ENCODE assay signal across 8 cellular contexts in the genomic region with DNA sequence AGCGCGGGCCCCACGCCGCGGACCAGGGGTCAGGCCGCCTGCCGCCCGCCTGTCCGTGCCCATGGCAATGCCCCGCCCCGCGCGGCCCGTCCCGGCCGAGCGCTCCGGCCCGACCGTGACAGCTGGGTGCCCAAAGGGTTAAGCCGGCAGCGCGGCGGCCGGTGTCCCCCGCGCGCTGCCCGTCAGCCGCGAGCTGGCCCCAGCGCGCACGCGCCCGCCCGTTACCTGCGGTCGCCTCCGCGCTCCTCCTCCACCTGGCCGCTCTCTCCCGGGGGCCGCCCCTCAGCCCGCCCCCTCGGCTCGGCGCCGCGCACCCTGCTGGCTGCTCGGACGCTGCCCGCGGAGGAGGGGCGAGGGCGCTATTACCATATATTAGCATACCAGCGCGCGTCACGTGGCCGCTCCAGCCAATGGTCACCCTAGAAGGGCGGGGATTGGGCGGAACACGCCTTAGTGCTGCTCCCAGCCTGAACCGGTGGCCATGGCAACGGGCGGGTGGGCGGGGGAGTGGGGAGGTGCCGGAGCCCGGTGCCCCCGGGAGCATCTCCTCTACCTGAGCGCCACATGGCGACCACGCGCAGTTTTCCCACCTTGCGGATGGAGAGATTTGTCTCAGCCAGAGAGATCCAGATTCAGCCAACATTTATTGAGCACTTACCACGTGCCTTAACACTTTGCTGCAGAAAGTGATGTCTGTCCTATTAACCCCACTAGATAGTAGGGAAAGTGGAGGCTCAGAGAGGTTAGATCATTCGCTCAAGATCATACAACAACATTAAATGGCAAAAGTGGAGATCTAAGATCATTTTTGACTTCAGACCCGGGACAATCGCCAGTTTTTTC. TPM values are rescaled to one million over a fixed set of nuclear protein-coding genes. Genes with fewer than 3 reads are reported as not detected.
DNase-seq lines count a peak whose midpoint lies in the region; TF ChIP-seq lines count a peak whose summit lies in the region.

A gene with protein sequence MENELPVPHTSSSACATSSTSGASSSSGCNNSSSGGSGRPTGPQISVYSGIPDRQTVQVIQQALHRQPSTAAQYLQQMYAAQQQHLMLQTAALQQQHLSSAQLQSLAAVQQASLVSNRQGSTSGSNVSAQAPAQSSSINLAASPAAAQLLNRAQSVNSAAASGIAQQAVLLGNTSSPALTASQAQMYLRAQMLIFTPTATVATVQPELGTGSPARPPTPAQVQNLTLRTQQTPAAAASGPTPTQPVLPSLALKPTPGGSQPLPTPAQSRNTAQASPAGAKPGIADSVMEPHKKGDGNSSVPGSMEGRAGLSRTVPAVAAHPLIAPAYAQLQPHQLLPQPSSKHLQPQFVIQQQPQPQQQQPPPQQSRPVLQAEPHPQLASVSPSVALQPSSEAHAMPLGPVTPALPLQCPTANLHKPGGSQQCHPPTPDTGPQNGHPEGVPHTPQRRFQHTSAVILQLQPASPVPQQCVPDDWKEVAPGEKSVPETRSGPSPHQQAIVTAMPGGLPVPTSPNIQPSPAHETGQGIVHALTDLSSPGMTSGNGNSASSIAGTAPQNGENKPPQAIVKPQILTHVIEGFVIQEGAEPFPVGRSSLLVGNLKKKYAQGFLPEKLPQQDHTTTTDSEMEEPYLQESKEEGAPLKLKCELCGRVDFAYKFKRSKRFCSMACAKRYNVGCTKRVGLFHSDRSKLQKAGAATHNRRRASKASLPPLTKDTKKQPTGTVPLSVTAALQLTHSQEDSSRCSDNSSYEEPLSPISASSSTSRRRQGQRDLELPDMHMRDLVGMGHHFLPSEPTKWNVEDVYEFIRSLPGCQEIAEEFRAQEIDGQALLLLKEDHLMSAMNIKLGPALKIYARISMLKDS (minus strand): TSS at position 345 of the 843 bp plus-strand sequence. CDS start 55,556 bp downstream, outside the sequence.

- no peaks in the 10 kb centered on the region for H3K9me2 ChIP-seq in DOHH2 (replicated peaks; ENCODE audit: control insufficient read depth, low read length)
- no peaks in the 10 kb centered on the region for H3K9me2 ChIP-seq in MM.1S (replicated peaks; ENCODE audit: insufficient read depth, low read length)

- H3K9ac ChIP-seq in MM.1S (ENCODE audit: low read length), result peak within 1 kb of the TSS; percentile 31; the same call in 1 of the 2 replicates

- H3K27ac ChIP-seq in DOHH2 (ENCODE audit: low read depth, low read length) (no peak within 1 kb of the TSS), MM.1S (ENCODE audit: low read length) (no peak within 1 kb of the TSS), SJCRH30 (peak within 1 kb of the TSS; percentile 27; the same call in 1 of the 2 replicates)

- H3K79me2 ChIP-seq in DOHH2 (ENCODE audit: control insufficient read depth, low read length) (no peaks in the 10 kb centered on the region), MM.1S (ENCODE audit: low read length) (no peaks in the 10 kb centered on the region)

- H3K4me3 ChIP-seq in DOHH2 (ENCODE audit: low read length) (peak within 1 kb of the TSS; percentile 46), H7 (ENCODE audit: insufficient read depth, low read depth, low read length) (peak within 1 kb of the TSS; percentile 77), MM.1S (ENCODE audit: low read length) (peak within 1 kb of the TSS; percentile 78), SJCRH30 (peak within 1 kb of the TSS; percentile 78), fibroblast of villous mesenchyme (ENCODE audit: low read depth, low read length) (peak within 1 kb of the TSS; percentile 66)

- no peaks in the 10 kb centered on the region for H3K9me3 ChIP-seq in DOHH2 (ENCODE audit: control insufficient read depth, insufficient read depth, low read length)
- no peaks in the 10 kb centered on the region for H3K9me3 ChIP-seq in MM.1S (replicated peaks; ENCODE audit: insufficient read depth, low read length)
- no peaks in the 10 kb centered on the region for H3K9me3 ChIP-seq in SJCRH30 (replicated peaks)

- TF ChIP-seq CTCF in DOHH2 (IDR thresholded peaks at IDR 0.05; ENCODE audit: low read depth, low read length, poor library complexity, severe bottlenecking) (no peak), MM.1S (IDR thresholded peaks at IDR 0.05; ENCODE audit: low read length) (no peak), fibroblast of villous mesenchyme (IDR thresholded peaks at IDR 0.05; ENCODE audit: insufficient read depth, low read depth, low read length) (peak; percentile 11), nephron (IDR thresholded peaks at IDR 0.05; ENCODE audit: unreplicated experiment in 3 of 3) (peak; percentile 8 to 34 (median 25))

- H3K4me2 ChIP-seq in DOHH2 (ENCODE audit: low read length) (peak within 1 kb of the TSS; percentile 41; the same call in 1 of the 2 replicates), MM.1S (ENCODE audit: low read depth, low read length) (peak within 1 kb of the TSS; percentile 95)

- H3F3A ChIP-seq in DOHH2 (ENCODE audit: control insufficient read depth, insufficient read depth), result 0 out of 2 replicates have a peak, but pooled peaks cover 3% of the 10 kb centered on the region
- no peaks in the 10 kb centered on the region for H3F3A ChIP-seq in MM.1S (ENCODE audit: insufficient read depth, low read length)

- peaks cover 35% of the 10 kb centered on the region for H3K4me1 Mint-ChIP-seq in nephron

- H3K4me1 ChIP-seq in DOHH2 (ENCODE audit: control insufficient read depth, low read length) (peaks cover 4% of the 10 kb centered on the region), MM.1S (ENCODE audit: low read length) (peaks cover 7% of the 10 kb centered on the region), SJCRH30 (peaks cover 48% of the 10 kb centered on the region)

- H3K4me3 Mint-ChIP-seq in nephron, result peak within 1 kb of the TSS; percentile 64 to 78 (median 76)

- DNase-seq in H7 (peak; percentile 98), MM.1S (peak; percentile 99), SJCRH30 (peak; percentile 99), activated gamma-delta T cell treated with Interleukin-2 at 50 U/mL for 16 hours (peak; percentile 89), fibroblast of villous mesenchyme (ENCODE audit: low read depth) (peak; percentile 96)
- peak; percentile 96 for DNase-seq in stimulated activated naive CD4-positive, alpha-beta T cell treated with Interleukin-2 at 50 U/mL for 16 hours (lab: John Stamatoyannopoulos, UW)

- peak within 1 kb of the TSS in 1 of 3 experiments; percentile 56 for H3K27ac Mint-ChIP-seq in nephron

- H3K36me3 ChIP-seq in DOHH2 (ENCODE audit: control insufficient read depth, low read length) (no peaks in the 10 kb centered on the region), H7 (replicated peaks; ENCODE audit: control insufficient read depth, insufficient read depth, low read length) (no peaks in the 10 kb centered on the region), MM.1S (replicated peaks; ENCODE audit: insufficient read depth, low read length) (no peaks in the 10 kb centered on the region), SJCRH30 (no peaks in the 10 kb centered on the region)

- no peaks in the 10 kb centered on the region for H4K20me1 ChIP-seq in DOHH2 (ENCODE audit: control insufficient read depth, insufficient read depth, low read depth, low read length)
- H4K20me1 ChIP-seq in MM.1S (ENCODE audit: insufficient read depth, low read length), result no peaks in the 10 kb centered on the region

- no peaks in the 10 kb centered on the region for H3K27me3 Mint-ChIP-seq in nephron (ENCODE audit: low read depth)

- H3K9me3 Mint-ChIP-seq in nephron, result no peaks in the 10 kb centered on the region

- H2AFZ ChIP-seq in MM.1S (ENCODE audit: low read length), result peak within 1 kb of the TSS; percentile 90

- peaks cover under 1% of the 10 kb centered on the region for H3K36me3 Mint-ChIP-seq in nephron (ENCODE audit: low read depth)

- peaks cover 29% of the 10 kb centered on the region for H3K27me3 ChIP-seq in DOHH2 (ENCODE audit: control insufficient read depth, low read length)
- H3K27me3 ChIP-seq in H7 (ENCODE audit: control insufficient read depth, insufficient read depth, low read length), result peaks cover 23% of the 10 kb centered on the region
- no peaks in the 10 kb centered on the region; the same call in 1 of the 2 replicates for H3K27me3 ChIP-seq in MM.1S (replicated peaks; ENCODE audit: insufficient read depth, low read length)
- no peaks in the 10 kb centered on the region for H3K27me3 ChIP-seq in SJCRH30

RNA-seq across cellular contexts. Expression of the gene that starts here (rescaled TPM):
- total RNA-seq in H7 (2014; rRNA removed; shearing (Covaris generic)), result 43.9 and 50.5 TPM in 2 replicates
- total RNA-seq in SJCRH30 (2014; rRNA removed; shearing (Covaris generic)), result 87.9 and 95.1 TPM in 2 replicates
- 75.6 and 99.5 TPM in 2 replicates for total RNA-seq in fibroblast of villous mesenchyme

Comparison
In these comparisons a context has a peak if more than half of its experiments do, and no peak if none do; other contexts are left out.
1. CTCF ChIP-seq: peak in fibroblast of villous mesenchyme (single experiment) and nephron (3 of 3); none in DOHH2 (single experiment) and MM.1S (single experiment).
2. Peak in every context shown above with its lines, with median percentiles within 50 percentile points of each other: H3K4me3 ChIP-seq and DNase-seq.